In the genomic region with DNA sequence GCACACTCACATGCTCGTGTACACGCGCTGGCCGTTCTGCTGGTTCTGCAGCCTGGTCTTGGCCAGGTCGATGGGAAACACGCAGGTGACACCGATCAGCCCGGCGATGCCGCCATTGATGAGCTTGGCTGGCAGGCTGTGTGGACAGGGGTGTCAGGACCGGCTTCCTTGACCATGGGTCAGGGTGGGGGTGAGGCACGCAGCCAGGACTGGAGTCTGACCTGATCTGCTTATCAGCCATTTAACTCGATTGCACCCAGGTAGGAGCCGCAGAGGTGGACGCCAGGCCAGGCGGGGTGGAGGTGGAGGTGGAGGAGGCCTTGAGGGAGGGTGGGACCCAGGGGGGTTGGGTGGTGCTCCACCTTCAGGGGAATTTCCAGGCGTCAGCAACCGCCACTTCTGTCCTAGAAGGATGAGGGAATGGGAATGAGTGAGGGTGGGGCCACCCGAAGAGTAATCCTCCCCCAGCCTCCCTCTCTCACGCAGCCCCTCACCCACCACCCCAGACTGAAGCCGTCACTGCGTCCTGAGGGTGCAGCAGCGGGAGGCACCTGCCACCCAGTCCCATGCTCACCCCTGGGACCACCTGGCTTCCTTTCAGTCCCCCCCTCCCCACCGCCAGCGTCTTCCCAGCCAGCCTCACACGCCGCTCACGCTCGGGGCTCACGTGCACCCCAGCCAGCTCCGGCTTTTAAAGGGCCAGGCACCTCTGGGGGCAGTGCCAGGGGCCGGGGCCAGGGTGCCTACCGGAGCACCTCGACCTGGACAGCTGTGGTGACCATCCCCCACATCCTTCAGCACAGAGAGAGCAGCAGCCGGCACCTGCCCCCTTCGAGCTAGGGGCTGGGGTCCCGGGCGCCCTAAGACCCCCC, we compare ENCODE assay signal across 7 cellular contexts. TPM values are rescaled to one million over a fixed set of nuclear protein-coding genes. Genes with fewer than 3 reads are reported as not detected.
A peak's percentile ranks its signal among the peaks of the same experiment; 100 is the strongest.
DNase-seq lines count a peak whose midpoint lies in the region; ATAC-seq and TF ChIP-seq lines count a peak whose summit lies in the region.

No MANE protein-coding gene starts in this region.

- H3K9me2 ChIP-seq in GM23248 (ENCODE audit: insufficient read depth) (no peaks in the 10 kb centered on the region), PC-9 (ENCODE audit: insufficient read depth) (no peaks in the 10 kb centered on the region)

- H2AFZ ChIP-seq in GM23248 = no peak overlapping the region
- no peak overlapping the region for H2AFZ ChIP-seq in PC-9

- H3K79me2 ChIP-seq in GM23248 (ENCODE audit: insufficient read depth) (peaks cover 12% of the 10 kb centered on the region), PC-9 (ENCODE audit: low read depth) (no peaks in the 10 kb centered on the region)

- TF ChIP-seq CTCF in PC-9 (conservative IDR thresholded peaks at IDR 0.05) (no peak), epithelial cell of esophagus (IDR thresholded peaks at IDR 0.05; ENCODE audit: insufficient read depth, low read depth, low read length, missing control alignments) (no peak), spleen (IDR thresholded peaks at IDR 0.05 in 8 of 11, conservative IDR thresholded peaks at IDR 0.05 in 3 of 11) (no peak)

- DNase-seq in GM23248 (peak; percentile 64), PC-9 (peak in 1 of 2 experiments; percentile 35), epithelial cell of esophagus (ENCODE audit: low read depth) (no peak), spleen (peak; percentile 83), NK-92 (lab: John Stamatoyannopoulos, UW; ENCODE audit: unreplicated experiment) (no peak)

- H4K20me1 ChIP-seq in GM23248 (ENCODE audit: insufficient read depth) = no peaks in the 10 kb centered on the region
- no peaks in the 10 kb centered on the region for H4K20me1 ChIP-seq in PC-9 (ENCODE audit: insufficient read depth)

- intact Hi-C loops in PC-9 (cut with micrococcal nuclease; ENCODE audit: unreplicated experiment) (loop anchor here (5.0 kb wide), 1 partner anchor 48 kb away; a partner anchor contains a TSS), spleen (cut with DNase I; ENCODE audit: low total_unique reads) (no loop called here)

- no TSS peak for BruUV-seq in PC-9 (replicated peaks; lab: Mats Ljungman, UMichigan)

- ATAC-seq in HG03521 (IDR thresholded peaks at IDR 0.05; ENCODE audit: unreplicated experiment) (no peak), HG03439 (IDR thresholded peaks at IDR 0.05; ENCODE audit: unreplicated experiment) (no peak)

- H3K9ac ChIP-seq in GM23248 = peak overlapping the region; percentile 78

- CTCF ChIA-PET in PC-9 (lab: Charles Lee) = no interaction called here

- H3K4me1 ChIP-seq in GM23248 (ENCODE audit: insufficient read depth) (peaks cover 6% of the 10 kb centered on the region), PC-9 (replicated peaks; ENCODE audit: insufficient read depth) (peaks cover 8% of the 10 kb centered on the region), spleen (peaks cover 15 to 54% (median 42%) of the 10 kb centered on the region in 6 donors)

- H3K27ac ChIP-seq in GM23248 = peak overlapping the region; percentile 64; the same call in 1 of the 2 replicates
- H3K27ac ChIP-seq in PC-9 = no peak overlapping the region
- peak overlapping the region in 5 of 8 donors; percentile 78 to 96 (median 91) for H3K27ac ChIP-seq in spleen

- H3K4me3 ChIP-seq in GM23248 = peak overlapping the region; percentile 76
- peak overlapping the region; percentile 80; the same call in 1 of the 2 replicates for H3K4me3 ChIP-seq in PC-9
- H3K4me3 ChIP-seq in epithelial cell of esophagus (ENCODE audit: low read length) = peak overlapping the region; percentile 80
- H3K4me3 ChIP-seq in spleen = peak overlapping the region in 6 of 8 donors; percentile 73 to 96 (median 92)

- H3K4me2 ChIP-seq in GM23248 (ENCODE audit: unreplicated experiment) (peak overlapping the region; percentile 78), PC-9 (peak overlapping the region; percentile 75)

- H3K9me3 ChIP-seq in GM23248 (ENCODE audit: low read depth) (no peaks in the 10 kb centered on the region), PC-9 (ENCODE audit: insufficient read depth, low read depth) (no peaks in the 10 kb centered on the region), spleen (no peaks in the 10 kb centered on the region)

- no peak for TF ChIP-seq POLR2A in spleen (IDR thresholded peaks at IDR 0.05)

- H3K36me3 ChIP-seq in GM23248 (ENCODE audit: low read depth) (no peaks in the 10 kb centered on the region; the same call in 1 of the 2 replicates), PC-9 (ENCODE audit: low read depth) (no peaks in the 10 kb centered on the region), spleen (peaks cover 0 to 53% (median 28%) of the 10 kb centered on the region in 6 donors)

- H3F3A ChIP-seq in GM23248 (ENCODE audit: insufficient read depth) = peaks cover 8% of the 10 kb centered on the region; the same call in 1 of the 2 replicates
- H3F3A ChIP-seq in PC-9 (ENCODE audit: insufficient read depth, low read depth) = peaks cover 7% of the 10 kb centered on the region; the same call in 1 of the 2 replicates

- in situ Hi-C loops in GM23248 (cut with MboI) = no loop called here

- POLR2A ChIA-PET in PC-9 (lab: Charles Lee; ENCODE audit: unreplicated experiment) = interaction anchor here (0.8 to 1.2 kb wide), 2 partner anchors 18 to 24 kb away, joined by 7 read pairs; a partner anchor contains a TSS

- H3K27me3 ChIP-seq in GM23248 (replicated peaks; ENCODE audit: insufficient read depth) (no peaks in the 10 kb centered on the region), PC-9 (ENCODE audit: insufficient read depth, low read depth) (no peaks in the 10 kb centered on the region), spleen (replicated peaks in 1 of 7) (peaks cover 0 to 11% (median 6%) of the 10 kb centered on the region in 7 donors)

- 29 to 49% methylated on average over 21 to 36 of the region's 38 CpGs for WGBS in GM23248 (ENCODE audit: low coverage in 1 of 2, low lambda C conversion rate in 2 of 2, missing lambda C conversion rate in 2 of 2), 2 experiments
- 56 to 73% (median 69%) methylated on average over 29 to 38 of the region's 38 CpGs for WGBS in spleen, 5 donors

RNA-seq across cellular contexts. Expression of a gene that starts 3.1 kb away (rescaled TPM):
- 10.5 and 13.9 TPM in 2 replicates for total RNA-seq in GM23248 (2014; rRNA removed; shearing (Covaris generic))
- polyA plus RNA-seq in GM23248 (2016; fragmentation: Nextera tagmentation; extraction: Ambion mirVana) (18.7 and 19.4 TPM in 2 replicates), spleen (10 to 100 TPM in 1 of 3 donors, 1 to 10 TPM in 2; 6.3 to 14.5 (median 8.5) TPM)
- total RNA-seq in PC-9 (2021) (24.6 and 25.8 TPM in 2 replicates), spleen (10 to 100 TPM in 6 of 7 donors, 1 to 10 TPM in 1; 8.9 to 23.2 (median 14.5) TPM)

RNA-seq across cellular contexts. Expression of a gene that starts 5.1 kb away (rescaled TPM):
- total RNA-seq in GM23248 (2014; rRNA removed; shearing (Covaris generic)) = 2.1 and 2.8 TPM in 2 replicates
- polyA plus RNA-seq in GM23248 (2016; fragmentation: Nextera tagmentation; extraction: Ambion mirVana) (3.4 and 3.9 TPM in 2 replicates), spleen (under 1 TPM in 2 of 3 donors, not detected in 1; 0.29 to 0.42 TPM)
- total RNA-seq in PC-9 (2021) (not detected in 2 replicates), spleen (under 1 TPM in 1 of 7 donors, not detected in 6; 0.42 TPM)

RNA-seq across cellular contexts. Expression of a gene that starts 10.0 kb away (rescaled TPM):
- 4.2 and 6.4 TPM in 2 replicates for total RNA-seq in GM23248 (2014; rRNA removed; shearing (Covaris generic))
- polyA plus RNA-seq in GM23248 (2016; fragmentation: Nextera tagmentation; extraction: Ambion mirVana) (7.3 and 8.5 TPM in 2 replicates), spleen (10 to 100 TPM; 16.8 to 42.7 (median 32.8) TPM)
- total RNA-seq in PC-9 (2021) (16.7 and 24.3 TPM in 2 replicates), spleen (10 to 100 TPM; 18.1 to 26.4 (median 19.3) TPM)

RNA-seq across cellular contexts. Expression of a gene that starts 14.8 kb away (rescaled TPM):
- 162 and 263 TPM in 2 replicates for total RNA-seq in GM23248 (2014; rRNA removed; shearing (Covaris generic))
- polyA plus RNA-seq in GM23248 (2016; fragmentation: Nextera tagmentation; extraction: Ambion mirVana) (726 and 744 TPM in 2 replicates), spleen (1,000 to 10,000 TPM; 3,174 to 3,944 (median 3,784) TPM)
- total RNA-seq in PC-9 (2021) (1,270 and 1,465 TPM in 2 replicates), spleen (1,000 to 10,000 TPM in 4 of 7 donors, 100 to 1,000 TPM in 3; 514 to 2,829 (median 2,309) TPM)

RNA-seq across cellular contexts. Expression of a gene that starts 17.7 kb away (rescaled TPM):
- total RNA-seq in GM23248 (2014; rRNA removed; shearing (Covaris generic)) = 38.3 and 45.0 TPM in 2 replicates
- polyA plus RNA-seq in GM23248 (2016; fragmentation: Nextera tagmentation; extraction: Ambion mirVana) (27.0 and 27.4 TPM in 2 replicates), spleen (10 to 100 TPM; 13.9 to 44.5 (median 17.4) TPM)
- total RNA-seq in PC-9 (2021) (52.7 and 61.9 TPM in 2 replicates), spleen (10 to 100 TPM; 26.0 to 56.4 (median 50.9) TPM)

Comparison
In these comparisons a context has a peak if more than half of its experiments do, and no peak if none do; other contexts are left out.
1. DNase-seq: peak in GM23248 (single experiment) and spleen (single experiment); none in epithelial cell of esophagus (single experiment) and NK-92 (single experiment).
2. Peak in every context shown above with its lines, with median percentiles within 50 percentile points of each other: H3K4me3 ChIP-seq.